In genomic region chr2:74232426-74232825, GRCh38 we compare ENCODE assay signal across 1 cellular context.
TF ChIP-seq lines count a peak whose summit lies in the region.

No MANE protein-coding gene starts in this region.

TF ChIP-seq in HCT116, 20 proteins besides CTCF, POLR2A, EP300 and RAD21 (continued from another document):
- no peak for TF ChIP-seq REST (IDR thresholded peaks at IDR 0.05; ENCODE audit: low read depth)
